In the genomic region with DNA sequence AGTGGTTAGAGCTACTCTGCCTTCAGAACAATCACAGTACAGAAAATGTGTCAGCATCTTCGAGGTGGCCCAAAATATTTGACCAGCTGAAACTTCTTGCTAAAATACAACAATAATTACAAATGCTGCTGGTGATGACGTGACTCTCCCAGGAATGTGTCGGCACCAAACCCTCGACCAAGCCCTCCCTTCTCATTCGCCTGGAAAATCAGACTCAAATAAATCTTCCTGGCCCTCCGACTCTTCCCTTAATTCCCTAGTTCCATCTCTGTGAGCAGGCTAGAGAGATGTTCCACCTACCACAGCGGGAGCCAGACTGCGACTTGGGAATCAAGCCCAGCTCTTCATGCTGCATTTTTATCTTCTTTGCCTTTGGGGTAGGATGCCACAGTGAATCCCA, we compare ENCODE assay signal across 16 cellular contexts. TPM values are rescaled to one million over a fixed set of nuclear protein-coding genes. Genes with fewer than 3 reads are reported as not detected.
"Had no signal": no experiment of that assay in that cellular context is flagged by ENCODE, and none has a peak within 500 bp of the region (broad histone marks: within the 10 kb centered on the region; RNA-seq: fewer than 3 reads in every experiment).

No MANE protein-coding gene starts in this region.

- H3K4me3 ChIP-seq: coronary artery, smooth muscle cell, tibial artery, vagina had no signal

- H3K27me3 ChIP-seq: vagina had no signal

- H3K4me3 Mint-ChIP-seq: activated CD4-positive, alpha-beta memory T cell treated with anti-CD3 and anti-CD28 coated beads for 36 hours; activated naive CD8-positive, alpha-beta T cell treated with anti-CD3 and anti-CD28 coated beads, Interleukin-2, amount 10 ng/mL, durations not matched to agents 7 days and 5 days; immature natural killer cell had no signal

- DNase-seq: activated CD4-positive, alpha-beta memory T cell treated with anti-CD3 and anti-CD28 coated beads for 36 hours; activated gamma-delta T cell treated with Interleukin-2 at 50 U/mL for 16 hours; activated naive CD8-positive, alpha-beta T cell treated with anti-CD3 and anti-CD28 coated beads, Interleukin-2, amount 10 ng/mL, durations not matched to agents 7 days and 5 days; activated T-cell treated with anti-CD3 and anti-CD28 coated beads, Interleukin-2, amount 50 U/mL, for 48 hours; aorta; effector CD4-positive, alpha-beta T cell; immature natural killer cell; left colon; retina; tibial artery had no signal

- H3K27ac Mint-ChIP-seq: activated CD4-positive, alpha-beta memory T cell treated with anti-CD3 and anti-CD28 coated beads for 36 hours; activated naive CD8-positive, alpha-beta T cell treated with anti-CD3 and anti-CD28 coated beads, Interleukin-2, amount 10 ng/mL, durations not matched to agents 7 days and 5 days had no signal

- H3K9me3 ChIP-seq: tibial artery, vagina had no signal

- H3K4me1 ChIP-seq: vagina had no signal

- H3K9me3 Mint-ChIP-seq: activated CD4-positive, alpha-beta memory T cell treated with anti-CD3 and anti-CD28 coated beads for 36 hours; activated naive CD8-positive, alpha-beta T cell treated with anti-CD3 and anti-CD28 coated beads, Interleukin-2, amount 10 ng/mL, durations not matched to agents 7 days and 5 days; immature natural killer cell had no signal

- H3K27ac ChIP-seq: tibial artery, vagina had no signal

- H3K27me3 Mint-ChIP-seq: activated CD4-positive, alpha-beta memory T cell treated with anti-CD3 and anti-CD28 coated beads for 36 hours; activated naive CD8-positive, alpha-beta T cell treated with anti-CD3 and anti-CD28 coated beads, Interleukin-2, amount 10 ng/mL, durations not matched to agents 7 days and 5 days had no signal

- H3K36me3 Mint-ChIP-seq: activated CD4-positive, alpha-beta memory T cell treated with anti-CD3 and anti-CD28 coated beads for 36 hours had no signal

- H3K36me3 ChIP-seq: tibial artery, vagina had no signal

- ATAC-seq: left colon had no signal

RNA-seq across cellular contexts. Expression of gene PRSS2, which starts 4.1 kb away (rescaled TPM):
- total RNA-seq: activated CD4-positive, alpha-beta memory T cell treated with anti-CD3 and anti-CD28 coated beads for 36 hours; activated naive CD8-positive, alpha-beta T cell treated with anti-CD3 and anti-CD28 coated beads, Interleukin-2, amount 10 ng/mL, durations not matched to agents 7 days and 5 days; osteocyte; smooth muscle cell; vagina had no signal
- polyA plus RNA-seq: immature natural killer cell, neural cell, smooth muscle cell had no signal

RNA-seq across cellular contexts. Expression of gene PRSS1, which starts 25.6 kb away (rescaled TPM):
- total RNA-seq: activated CD4-positive, alpha-beta memory T cell treated with anti-CD3 and anti-CD28 coated beads for 36 hours; activated naive CD8-positive, alpha-beta T cell treated with anti-CD3 and anti-CD28 coated beads, Interleukin-2, amount 10 ng/mL, durations not matched to agents 7 days and 5 days; glomerular endothelial cell; osteocyte; smooth muscle cell; vagina had no signal
- polyA plus RNA-seq: neural cell, smooth muscle cell had no signal
